Comparison of ENCODE assay signal across 8 cellular contexts in genomic region chr15:58771621-58772235, GRCh38. TPM values are rescaled to one million over a fixed set of nuclear protein-coding genes. Genes with fewer than 3 reads are reported as not detected.
A peak's percentile ranks its signal among the peaks of the same experiment; 100 is the strongest.
DNase-seq lines count a peak whose midpoint lies in the region; ATAC-seq and TF ChIP-seq lines count a peak whose summit lies in the region.

No MANE protein-coding gene starts in this region.

- TF ChIP-seq CTCF in HL-60 (IDR thresholded peaks at IDR 0.05; ENCODE audit: insufficient read depth, low read length) (no peak), lower leg skin (IDR thresholded peaks at IDR 0.05) (no peak)

- H3K27me3 ChIP-seq in HL-60 (ENCODE audit: insufficient read depth, poor library complexity, severe bottlenecking), result no peaks in the 10 kb centered on the region

- DNase-seq in CD1c-positive myeloid dendritic cell (ENCODE audit: extremely low spot score) (peak; percentile 33), HL-60 (ENCODE audit: low read depth in 1 of 2, low spot score in 1 of 2) (peak; percentile 10 to 11), UCSD-AML1 (lab: John Stamatoyannopoulos, UW; ENCODE audit: unreplicated experiment) (peak; percentile 48), cortex of kidney (lab: John Stamatoyannopoulos, UW) (peak; percentile 52), lower leg skin (ENCODE audit: low spot score in 2 of 2) (peak; percentile 39 to 89), SW480 (ENCODE audit: low spot score) (no peak)
- DNase-seq in stimulated activated naive CD8-positive, alpha-beta T cell treated with anti-CD3 and anti-CD28 coated beads, Interleukin-15, Interleukin-2, amounts not matched to agents 100 U/mL and 50 U/mL, for 24 hours, result peak; percentile 32

- TF ChIP-seq POLR2A in lower leg skin (IDR thresholded peaks at IDR 0.05), result no peak

- peak; percentile 8 for ATAC-seq in GM19463 (IDR thresholded peaks at IDR 0.05; ENCODE audit: unreplicated experiment)
- no peak for ATAC-seq in stimulated activated naive CD8-positive, alpha-beta T cell treated with anti-CD3 and anti-CD28 coated beads, Interleukin-15, Interleukin-2, amounts not matched to agents 100 U/mL and 50 U/mL, for 24 hours

- intact Hi-C loops in lower leg skin (cut with DNase I; ENCODE audit: low total_unique reads), result no loop called here

- H3K27ac ChIP-seq in HL-60 (replicated peaks), result peak overlapping the region; percentile 84

- WGBS in lower leg skin, 2 donors, result 0% methylated on average over 9 to 18 of the region's 40 CpGs

- H3K4me3 ChIP-seq in HL-60 (replicated peaks; ENCODE audit: insufficient read depth, low read length) (peak overlapping the region; percentile 79), lower leg skin (ENCODE audit: low read depth, poor library complexity, severe bottlenecking) (peak overlapping the region; percentile 96)

RNA-seq across cellular contexts. Expression of gene MINDY2, which starts 0.6 kb away (rescaled TPM):
- 10 to 100 TPM; 17.9 to 30.5 (median 23.4) TPM for total RNA-seq in lower leg skin

RNA-seq across cellular contexts. Expression of gene ADAM10, which starts 22.2 kb away (rescaled TPM):
- 10 to 100 TPM; 40.4 to 45.1 (median 44.5) TPM for total RNA-seq in lower leg skin
